Comparison of ENCODE assay signal across 8 cellular contexts in the genomic region with DNA sequence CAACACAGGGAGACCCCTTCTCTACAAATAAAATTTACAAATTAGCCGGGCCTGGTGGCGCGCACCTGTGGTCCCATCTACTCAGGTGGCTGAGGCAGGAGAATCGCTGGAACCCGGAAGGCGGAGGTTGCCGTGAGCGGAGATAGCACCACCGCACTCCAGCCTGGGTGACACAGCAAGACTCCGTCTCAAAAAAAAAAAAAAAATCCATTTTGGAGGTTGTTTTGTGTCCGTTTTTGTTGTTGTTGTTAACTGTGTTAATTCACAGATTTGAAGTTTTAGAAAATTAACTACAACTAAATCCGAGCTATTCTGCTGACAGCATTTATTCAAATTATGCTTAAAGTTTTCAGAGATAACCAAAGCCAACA.
DNase-seq lines count a peak whose midpoint lies in the region; ATAC-seq lines count a peak whose summit lies in the region.

No MANE protein-coding gene starts in this region.

- H3K4me1 ChIP-seq in adipocyte (ENCODE audit: control insufficient read depth, insufficient read depth, low read length): peaks cover 18% of the 10 kb centered on the region

- H3K4me3 ChIP-seq in adipocyte (ENCODE audit: low read length): peak overlapping the region; percentile 94

- DNase-seq in NCI-H2171 treated with DMSO at 0.1 percent for 48 hours (lab: John Stamatoyannopoulos, UW) (peak; percentile 47), adipocyte (ENCODE audit: low read depth) (no peak), islet precursor cell (peak; percentile 59), iPS-NIHi11 (ENCODE audit: low spot score) (no peak)
- DNase-seq in stimulated activated CD8-positive, alpha-beta memory T cell treated with anti-CD3 and anti-CD28 coated beads, Interleukin-12 subunit alpha, Interleukin-12 subunit beta, amount 100 ng/mL, for 4 hours (ENCODE audit: low read depth): peak; percentile 6

- peak overlapping the region; percentile 96 for H3K9ac ChIP-seq in adipocyte (ENCODE audit: low read length)

- ATAC-seq in GM18867 (IDR thresholded peaks at IDR 0.05; ENCODE audit: unreplicated experiment) (peak; percentile 15), GM19463 (IDR thresholded peaks at IDR 0.05; ENCODE audit: unreplicated experiment) (no peak), GM21367 (IDR thresholded peaks at IDR 0.05; ENCODE audit: unreplicated experiment) (no peak)

- H3K27me3 ChIP-seq in adipocyte (replicated peaks; ENCODE audit: control insufficient read depth, insufficient read depth, low read length): no peaks in the 10 kb centered on the region

- peaks cover 8% of the 10 kb centered on the region for H3K36me3 ChIP-seq in adipocyte (ENCODE audit: control insufficient read depth, insufficient read depth, low read length, severe bottlenecking)

- no peaks in the 10 kb centered on the region for H3K9me3 ChIP-seq in adipocyte (ENCODE audit: control insufficient read depth, low read length)

Comparison
In these comparisons a context has a peak if more than half of its experiments do, and no peak if none do; other contexts are left out.
1. DNase-seq: peak in NCI-H2171 treated with DMSO at 0.1 percent for 48 hours (single experiment), islet precursor cell (single experiment) and stimulated activated CD8-positive, alpha-beta memory T cell treated with anti-CD3 and anti-CD28 coated beads, Interleukin-12 subunit alpha, Interleukin-12 subunit beta, amount 100 ng/mL, for 4 hours (single experiment); none in adipocyte (single experiment) and iPS-NIHi11 (single experiment).